In genomic region chr17:34300652-34301390, GRCh38 we compare ENCODE assay signal across 10 cellular contexts. TPM values are rescaled to one million over a fixed set of nuclear protein-coding genes. Genes with fewer than 3 reads are reported as not detected.
DNase-seq lines count a peak whose midpoint lies in the region; ATAC-seq, FAIRE-seq and TF ChIP-seq lines count a peak whose summit lies in the region.
"Had no signal": no experiment of that assay in that cellular context is flagged by ENCODE, and none has a peak within 500 bp of the region (broad histone marks: within the 10 kb centered on the region; RNA-seq: fewer than 3 reads in every experiment).

No MANE protein-coding gene starts in this region.

- peak; percentile 11 for DNase-seq in GM06990 (ENCODE audit: extremely low read depth, insufficient read length)
- DNase-seq in fibroblast of mammary gland (ENCODE audit: low read depth), result peak; percentile 80
- peak; percentile 49 to 71 for DNase-seq in trophoblast cell
- no peak for DNase-seq in activated gamma-delta T cell (lab: John Stamatoyannopoulos, UW)
- no peak for DNase-seq in NCI-H1048 (lab: John Stamatoyannopoulos, UW)
- no peak for DNase-seq in ovary
- no peak for DNase-seq in H54 (ENCODE audit: insufficient read length, low spot score)
- DNase-seq: activated CD8-positive, alpha-beta memory T cell treated with anti-CD3 and anti-CD28 coated beads, Interleukin-2, amount 50 U/mL, for 4 hours; aorta had no signal

- no peak overlapping the region for H4K8ac ChIP-seq in trophoblast cell (ENCODE audit: low read depth, low read length)

- H2AK5ac ChIP-seq in trophoblast cell (ENCODE audit: low read length), result no peak overlapping the region

- no peak overlapping the region for H4K91ac ChIP-seq in trophoblast cell (ENCODE audit: low read depth, low read length)

- H3K4me3 ChIP-seq in GM06990 (replicated peaks; ENCODE audit: low read depth, low read length) (no peak overlapping the region), fibroblast of mammary gland (ENCODE audit: control insufficient read depth, low read depth, low read length) (no peak overlapping the region), trophoblast cell (ENCODE audit: low read depth, low read length) (no peak overlapping the region), ovary (no peak overlapping the region)

- H3K4me1 ChIP-seq in trophoblast cell (ENCODE audit: control insufficient read depth in 1 of 2, insufficient read depth in 2 of 2, low read length in 2 of 2), result peaks cover 4 to 6% of the 10 kb centered on the region in 2 experiments
- H3K4me1 ChIP-seq in ovary (ENCODE audit: insufficient read depth), result no peaks in the 10 kb centered on the region

- intact Hi-C loops in ovary (cut with DNase I), result loop anchor here in 1 of 4 donors (10.0 kb wide), 1 partner anchor 96 kb away; no protein-coding TSS in a partner anchor

- TF ChIP-seq EP300 in ovary (IDR thresholded peaks at IDR 0.05), result no peak

- H3K4ac ChIP-seq in trophoblast cell (ENCODE audit: low read depth, low read length), result no peak overlapping the region

- peak; percentile 79 for ATAC-seq in SK-N-SH treated with all-trans-retinoic acid at 6 μM for 48 hours

- no peak for TF ChIP-seq CTCF in GM06990 (IDR thresholded peaks at IDR 0.05; ENCODE audit: insufficient read depth, low read length, poor library complexity, severe bottlenecking)
- no peak for TF ChIP-seq CTCF in fibroblast of mammary gland (conservative IDR thresholded peaks at IDR 0.05; ENCODE audit: control insufficient read depth, insufficient read depth, low read depth, low read length)
- TF ChIP-seq CTCF in ovary (IDR thresholded peaks at IDR 0.05), result no peak

- H3K79me2 ChIP-seq in trophoblast cell (ENCODE audit: control insufficient read depth, insufficient read depth, low read length, poor library complexity), result no peaks in the 10 kb centered on the region

- H3K27ac ChIP-seq in trophoblast cell (ENCODE audit: low read depth, low read length), result peak overlapping the region; percentile 30
- no peak overlapping the region for H3K27ac ChIP-seq in ovary

- WGBS in trophoblast cell (ENCODE audit: extremely low coverage, insufficient coverage, insufficient read length), result no CpG with 5 or more reads among the region's 3 CpGs
- 13 to 21% (median 17%) methylated on average over 3 of the region's 3 CpGs for WGBS in ovary, 3 donors

- no peak overlapping the region for H3K18ac ChIP-seq in trophoblast cell (ENCODE audit: low read length)

- H3K79me1 ChIP-seq in trophoblast cell (ENCODE audit: low read length), result peaks cover 1% of the 10 kb centered on the region

- H3K14ac ChIP-seq in trophoblast cell (ENCODE audit: low read length), result no peak overlapping the region

- H2AFZ ChIP-seq in trophoblast cell (ENCODE audit: insufficient read depth, low read length, poor library complexity), result no peak overlapping the region

- no peak overlapping the region for H2BK120ac ChIP-seq in trophoblast cell (ENCODE audit: insufficient read depth, low read length, poor library complexity)

- FAIRE-seq in H54 (lab: Jason Lieb, UNC), result no peak

- H2BK12ac ChIP-seq in trophoblast cell (ENCODE audit: low read length), result no peak overlapping the region

- H3K9me3 ChIP-seq in trophoblast cell (ENCODE audit: insufficient read depth, low read depth, low read length), result no peaks in the 10 kb centered on the region
- no peaks in the 10 kb centered on the region for H3K9me3 ChIP-seq in ovary

- no peaks in the 10 kb centered on the region for H3K36me3 ChIP-seq in GM06990 (ENCODE audit: control insufficient read depth, insufficient read depth, low read length)
- H3K36me3 ChIP-seq in trophoblast cell (ENCODE audit: control insufficient read depth in 1 of 2, insufficient read depth in 2 of 2, low read length in 2 of 2), result no peaks in the 10 kb centered on the region
- no peaks in the 10 kb centered on the region for H3K36me3 ChIP-seq in ovary

- H3K4me2 ChIP-seq in trophoblast cell (ENCODE audit: low read length), result no peak overlapping the region

- no peak overlapping the region for H3K9ac ChIP-seq in trophoblast cell (ENCODE audit: low read length)

- H2BK5ac ChIP-seq in trophoblast cell (ENCODE audit: low read depth, low read length, poor library complexity), result no peak overlapping the region

- H3K27me3 ChIP-seq in GM06990 (replicated peaks; ENCODE audit: control insufficient read depth, insufficient read depth, low read length), result no peaks in the 10 kb centered on the region
- no peaks in the 10 kb centered on the region for H3K27me3 ChIP-seq in trophoblast cell (ENCODE audit: insufficient read depth, low read length)
- H3K27me3 ChIP-seq in ovary, result no peaks in the 10 kb centered on the region

- TF ChIP-seq POLR2A in ovary (IDR thresholded peaks at IDR 0.05) (no peak), H54 (IDR thresholded peaks at IDR 0.05; ENCODE audit: low read depth, low read length) (no peak)

- no peak overlapping the region for H3K23ac ChIP-seq in trophoblast cell (ENCODE audit: low read length)

- H4K12ac ChIP-seq in trophoblast cell (ENCODE audit: low read depth, low read length), result no peak overlapping the region

TF ChIP-seq in SK-N-SH treated with all-trans-retinoic acid at 6 μM for 48 hours, 23 proteins besides CTCF, POLR2A, EP300 and RAD21:
- TF ChIP-seq ISL1 (CRISPR knock-in tag; IDR thresholded peaks at IDR 0.05) (no peak), TOX (CRISPR knock-in tag; IDR thresholded peaks at IDR 0.05; ENCODE audit: borderline replicate concordance) (no peak), TSHZ2 (CRISPR knock-in tag; IDR thresholded peaks at IDR 0.05) (no peak), CREB5 (CRISPR knock-in tag; IDR thresholded peaks at IDR 0.05; ENCODE audit: low read depth) (no peak), ZNF8 (CRISPR knock-in tag; IDR thresholded peaks at IDR 0.05) (no peak), SNAI2 (CRISPR knock-in tag; IDR thresholded peaks at IDR 0.05) (no peak), BACH2 (CRISPR knock-in tag; IDR thresholded peaks at IDR 0.05; ENCODE audit: borderline replicate concordance) (no peak), ARNTL (CRISPR knock-in tag; IDR thresholded peaks at IDR 0.05; ENCODE audit: borderline replicate concordance, low read depth) (no peak), ZNF565 (CRISPR knock-in tag; conservative IDR thresholded peaks at IDR 0.05; ENCODE audit: low read depth) (no peak), TCF4 (CRISPR knock-in tag; IDR thresholded peaks at IDR 0.05; ENCODE audit: borderline replicate concordance) (no peak), PPARA (CRISPR knock-in tag; IDR thresholded peaks at IDR 0.05; ENCODE audit: borderline replicate concordance) (no peak)

RNA-seq across cellular contexts. Expression of gene CCL11, which starts 15.3 kb away (rescaled TPM):
- not detected in 2 replicates for polyA plus RNA-seq in trophoblast cell (2013)
- total RNA-seq in ovary, result not detected
- polyA plus RNA-seq in ovary, result 1 to 10 TPM in 1 of 2 donors, under 1 TPM in 1; 0.35 to 2.0 TPM
- total RNA-seq: aorta had no signal
- polyA plus RNA-seq: aorta had no signal

RNA-seq across cellular contexts. Expression of gene CCL8, which starts 18.4 kb away (rescaled TPM):
- polyA plus RNA-seq in trophoblast cell (2013), result not detected in 2 replicates
- total RNA-seq in ovary, result 1 to 10 TPM in 2 of 7 donors, under 1 TPM in 3, not detected in 2; 0.15 to 1.6 (median 0.48) TPM
- polyA plus RNA-seq in ovary, result 1 to 10 TPM in 1 of 2 donors, under 1 TPM in 1; 0.22 to 3.7 TPM

RNA-seq across cellular contexts. Expression of gene CCL7, which starts 30.8 kb away (rescaled TPM):
- polyA plus RNA-seq in trophoblast cell (2013), result not detected in 2 replicates
- under 1 TPM in 1 of 7 donors, not detected in 6; 0.46 TPM for total RNA-seq in ovary
- polyA plus RNA-seq in ovary, result not detected
- total RNA-seq: aorta had no signal
- polyA plus RNA-seq: aorta had no signal

RNA-seq across cellular contexts. Expression of gene CCL2, which starts 45.7 kb away (rescaled TPM):
- 6.7 and 6.8 TPM in 2 replicates for polyA plus RNA-seq in trophoblast cell (2013)
- 100 to 1,000 TPM in 1 of 7 donors, 10 to 100 TPM in 5, 1 to 10 TPM in 1; 5.0 to 156 (median 25.3) TPM for total RNA-seq in ovary
- 10 to 100 TPM; 35.1 to 50.9 TPM for polyA plus RNA-seq in ovary

RNA-seq across cellular contexts. Expression of gene CCL13, which starts 55.5 kb away (rescaled TPM):
- polyA plus RNA-seq in trophoblast cell (2013), result 0.15 TPM in 1 of 2 replicates, not detected in the other
- total RNA-seq in ovary, result 1 to 10 TPM in 1 of 7 donors, under 1 TPM in 2, not detected in 4; 0.47 to 1.1 (median 0.57) TPM
- polyA plus RNA-seq in ovary, result 1 to 10 TPM in 1 of 2 donors, under 1 TPM in 1; 0.59 to 5.1 TPM

Comparison
In these comparisons a context has a peak if more than half of its experiments do, and no peak if none do; other contexts are left out.
1. DNase-seq: peak in GM06990 (single experiment), fibroblast of mammary gland (single experiment) and trophoblast cell (2 of 2); none in activated gamma-delta T cell (single experiment), NCI-H1048 (single experiment), ovary (0 of 5) and H54 (single experiment).